Comparison of ENCODE assay signal across 11 cellular contexts in genomic region chr3:13077431-13078157, GRCh38. TPM values are rescaled to one million over a fixed set of nuclear protein-coding genes. Genes with fewer than 3 reads are reported as not detected.
DNase-seq lines count a peak whose midpoint lies in the region; ATAC-seq and TF ChIP-seq lines count a peak whose summit lies in the region.
"Had no signal": no experiment of that assay in that cellular context is flagged by ENCODE, and none has a peak within 500 bp of the region (broad histone marks: within the 10 kb centered on the region; RNA-seq: fewer than 3 reads in every experiment).

No MANE protein-coding gene starts in this region.

- intact Hi-C loops in right cardiac atrium (cut with DNase I) (no loop called here), breast epithelium (cut with DNase I; ENCODE audit: low total_unique reads) (no loop called here)

- peaks cover 14% of the 10 kb centered on the region for H3K4me1 ChIP-seq in right cardiac atrium (ENCODE audit: control insufficient read depth, insufficient read depth, low read length)
- no peaks in the 10 kb centered on the region for H3K4me1 ChIP-seq in breast epithelium

- H3K27me3 ChIP-seq in right cardiac atrium (ENCODE audit: control insufficient read depth, insufficient read depth) (no peaks in the 10 kb centered on the region), breast epithelium (peaks cover 6 to 34% of the 10 kb centered on the region in 2 donors)

- TF ChIP-seq POLR2A in breast epithelium (IDR thresholded peaks at IDR 0.05) = no peak

- DNase-seq in activated naive CD8-positive, alpha-beta T cell treated with anti-CD3 and anti-CD28 coated beads, Interleukin-2, amount 10 ng/mL, durations not matched to agents 7 days and 5 days = no peak
- no peak for DNase-seq in activated naive CD8-positive, alpha-beta T cell treated with anti-CD3 and anti-CD28 coated beads, Interleukin-2, amount 50 U/mL, for 24 hours
- DNase-seq in RPMI8226 (peak; percentile 79), right cardiac atrium (peak in 2 of 3 donors; percentile 81 to 87), UCSD-AML1 (lab: John Stamatoyannopoulos, UW; ENCODE audit: unreplicated experiment) (no peak), breast epithelium (ENCODE audit: low spot score in 2 of 2) (no peak), activated gamma-delta T cell (lab: John Stamatoyannopoulos, UW) (no peak)
- DNase-seq: activated effector memory CD4-positive, alpha-beta T cell treated with anti-CD3 and anti-CD28 coated beads, Interleukin-2, amount 50 U/mL, for 16 hours; CD8-positive, alpha-beta T cell had no signal

- ATAC-seq in activated naive CD8-positive, alpha-beta T cell treated with anti-CD3 and anti-CD28 coated beads, Interleukin-2, amount 10 ng/mL, durations not matched to agents 7 days and 5 days (ENCODE audit: low read depth) = no peak
- no peak for ATAC-seq in activated naive CD8-positive, alpha-beta T cell treated with anti-CD3 and anti-CD28 coated beads, Interleukin-2, amount 50 U/mL, for 24 hours
- ATAC-seq in right cardiac atrium = peak; percentile 20 to 36
- ATAC-seq in GM18870 (IDR thresholded peaks at IDR 0.05; ENCODE audit: unreplicated experiment) = no peak

- H3K27ac Mint-ChIP-seq in activated naive CD8-positive, alpha-beta T cell treated with anti-CD3 and anti-CD28 coated beads, Interleukin-2, amount 10 ng/mL, durations not matched to agents 7 days and 5 days = peak overlapping the region; percentile 89
- H3K27ac Mint-ChIP-seq in activated naive CD8-positive, alpha-beta T cell treated with anti-CD3 and anti-CD28 coated beads, Interleukin-2, amount 50 U/mL, for 24 hours = no peak overlapping the region
- H3K27ac Mint-ChIP-seq: CD8-positive, alpha-beta T cell; nephron had no signal

- no peaks in the 10 kb centered on the region for H3K9me3 ChIP-seq in right cardiac atrium (ENCODE audit: control insufficient read depth, low read length)
- no peaks in the 10 kb centered on the region for H3K9me3 ChIP-seq in breast epithelium

- WGBS in right cardiac atrium = 38% methylated on average over 21 of the region's 21 CpGs

- H3K36me3 Mint-ChIP-seq in activated naive CD8-positive, alpha-beta T cell treated with anti-CD3 and anti-CD28 coated beads, Interleukin-2, amount 10 ng/mL, durations not matched to agents 7 days and 5 days = no peaks in the 10 kb centered on the region
- H3K36me3 Mint-ChIP-seq in activated naive CD8-positive, alpha-beta T cell treated with anti-CD3 and anti-CD28 coated beads, Interleukin-2, amount 50 U/mL, for 24 hours (ENCODE audit: low read depth) = no peaks in the 10 kb centered on the region
- H3K36me3 Mint-ChIP-seq: CD8-positive, alpha-beta T cell had no signal

- POLR2A ChIA-PET in activated naive CD8-positive, alpha-beta T cell treated with anti-CD3 and anti-CD28 coated beads, Interleukin-2, amount 10 ng/mL, durations not matched to agents 7 days and 5 days (lab: Charles Lee) = no interaction called here

- H3K4me3 ChIP-seq in right cardiac atrium (ENCODE audit: low read length) = no peak overlapping the region
- H3K4me3 ChIP-seq in breast epithelium = no peak overlapping the region

- no peak for TF ChIP-seq CTCF in breast epithelium (IDR thresholded peaks at IDR 0.05)

- H3K4me3 Mint-ChIP-seq in activated naive CD8-positive, alpha-beta T cell treated with anti-CD3 and anti-CD28 coated beads, Interleukin-2, amount 10 ng/mL, durations not matched to agents 7 days and 5 days = peak overlapping the region; percentile 60
- no peak overlapping the region for H3K4me3 Mint-ChIP-seq in activated naive CD8-positive, alpha-beta T cell treated with anti-CD3 and anti-CD28 coated beads, Interleukin-2, amount 50 U/mL, for 24 hours
- H3K4me3 Mint-ChIP-seq: CD8-positive, alpha-beta T cell; nephron had no signal

- H3K27ac ChIP-seq in right cardiac atrium (ENCODE audit: low read length) = peak overlapping the region; percentile 32
- H3K27ac ChIP-seq in breast epithelium = no peak overlapping the region

- peaks cover 21% of the 10 kb centered on the region for H3K27me3 Mint-ChIP-seq in activated naive CD8-positive, alpha-beta T cell treated with anti-CD3 and anti-CD28 coated beads, Interleukin-2, amount 10 ng/mL, durations not matched to agents 7 days and 5 days
- peaks cover 12% of the 10 kb centered on the region for H3K27me3 Mint-ChIP-seq in activated naive CD8-positive, alpha-beta T cell treated with anti-CD3 and anti-CD28 coated beads, Interleukin-2, amount 50 U/mL, for 24 hours

- H3K36me3 ChIP-seq in breast epithelium = no peaks in the 10 kb centered on the region

- peaks cover 32% of the 10 kb centered on the region for H3K4me1 Mint-ChIP-seq in activated naive CD8-positive, alpha-beta T cell treated with anti-CD3 and anti-CD28 coated beads, Interleukin-2, amount 10 ng/mL, durations not matched to agents 7 days and 5 days
- peaks cover 19% of the 10 kb centered on the region for H3K4me1 Mint-ChIP-seq in activated naive CD8-positive, alpha-beta T cell treated with anti-CD3 and anti-CD28 coated beads, Interleukin-2, amount 50 U/mL, for 24 hours

- H3K9me3 Mint-ChIP-seq in activated naive CD8-positive, alpha-beta T cell treated with anti-CD3 and anti-CD28 coated beads, Interleukin-2, amount 10 ng/mL, durations not matched to agents 7 days and 5 days = no peaks in the 10 kb centered on the region
- H3K9me3 Mint-ChIP-seq in activated naive CD8-positive, alpha-beta T cell treated with anti-CD3 and anti-CD28 coated beads, Interleukin-2, amount 50 U/mL, for 24 hours = no peaks in the 10 kb centered on the region
- H3K9me3 Mint-ChIP-seq: CD8-positive, alpha-beta T cell; nephron had no signal

RNA-seq across cellular contexts. Expression of gene IQSEC1, which starts 4.4 kb away (rescaled TPM):
- 10 to 100 TPM; 59.5 to 64.6 TPM for total RNA-seq in activated naive CD8-positive, alpha-beta T cell treated with anti-CD3 and anti-CD28 coated beads, Interleukin-2, amount 10 ng/mL, durations not matched to agents 7 days and 5 days
- total RNA-seq in right cardiac atrium = 10 to 100 TPM; 51.4 to 72.6 (median 66.4) TPM
- polyA plus RNA-seq in right cardiac atrium = 31.1 TPM
- 10 to 100 TPM; 26.9 to 45.4 (median 26.9) TPM for total RNA-seq in breast epithelium

Comparison
In these comparisons a context has a peak if more than half of its experiments do, and no peak if none do; other contexts are left out.
1. ATAC-seq: peak in right cardiac atrium (2 of 2); none in activated naive CD8-positive, alpha-beta T cell treated with anti-CD3 and anti-CD28 coated beads, Interleukin-2, amount 10 ng/mL, durations not matched to agents 7 days and 5 days (single experiment), activated naive CD8-positive, alpha-beta T cell treated with anti-CD3 and anti-CD28 coated beads, Interleukin-2, amount 50 U/mL, for 24 hours (single experiment) and GM18870 (single experiment).
2. DNase-seq: peak in RPMI8226 (single experiment) and right cardiac atrium (2 of 3); none in activated naive CD8-positive, alpha-beta T cell treated with anti-CD3 and anti-CD28 coated beads, Interleukin-2, amount 10 ng/mL, durations not matched to agents 7 days and 5 days (single experiment), activated naive CD8-positive, alpha-beta T cell treated with anti-CD3 and anti-CD28 coated beads, Interleukin-2, amount 50 U/mL, for 24 hours (single experiment), UCSD-AML1 (single experiment), breast epithelium (0 of 2) and activated gamma-delta T cell (single experiment).